ENCODE assay signal across 8 cellular contexts in the genomic region with DNA sequence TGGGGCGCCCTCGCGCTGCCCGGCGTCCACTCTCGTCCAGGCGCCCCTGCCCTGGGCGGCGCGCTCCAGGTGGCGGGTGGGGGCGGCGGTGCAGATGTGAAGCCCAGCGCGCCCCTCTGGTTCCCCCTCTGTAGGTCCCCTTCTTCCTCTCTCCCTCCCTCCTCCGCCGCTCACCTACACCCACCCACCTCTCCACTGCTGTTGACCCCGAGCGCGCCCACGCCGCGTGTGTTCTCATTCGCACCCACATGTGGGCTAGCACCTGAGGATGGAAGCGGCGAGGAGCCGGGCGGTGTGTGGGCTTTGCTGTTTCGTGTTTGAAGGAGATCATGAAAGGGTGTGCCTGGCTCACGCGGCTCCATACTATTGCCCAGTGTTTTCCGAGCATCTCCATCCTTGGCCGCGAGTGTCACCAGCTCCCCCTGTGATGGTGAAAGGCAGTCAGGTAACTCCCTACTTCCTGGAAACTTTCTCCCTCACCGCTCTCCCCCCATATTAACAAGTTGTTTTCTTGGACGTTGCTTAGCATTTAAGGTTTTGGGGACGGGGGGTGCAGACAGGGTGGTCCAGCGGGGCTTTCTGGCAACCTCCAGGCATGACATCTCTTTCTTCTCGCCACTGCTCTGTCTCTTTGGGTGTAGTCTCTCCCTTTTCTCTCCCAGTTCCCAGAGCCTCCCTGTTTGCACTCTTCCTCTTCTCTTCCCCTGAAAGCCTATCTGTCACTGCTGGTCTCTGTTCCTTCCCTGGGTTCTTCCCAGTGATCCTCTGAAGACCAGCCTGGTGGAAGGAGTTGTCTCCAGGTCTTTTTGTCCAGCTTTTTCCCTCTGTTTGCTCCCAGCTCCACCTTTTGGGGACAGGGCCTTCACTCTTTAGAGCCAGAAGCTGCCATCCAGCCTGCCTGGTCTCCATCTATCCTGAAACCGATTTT. TPM values are rescaled to one million over a fixed set of nuclear protein-coding genes. Genes with fewer than 3 reads are reported as not detected.
DNase-seq lines count a peak whose midpoint lies in the region; ATAC-seq and TF ChIP-seq lines count a peak whose summit lies in the region.

No MANE protein-coding gene starts in this region.

- DNase-seq in CD4-positive, alpha-beta memory T cell: no peak
- DNase-seq in NCI-H526 (lab: John Stamatoyannopoulos, UW) (peak; percentile 42 to 73), endodermal cell (peak; percentile 75), osteocyte (ENCODE audit: extremely low spot score, unreplicated experiment) (no peak), RKO (ENCODE audit: low spot score) (no peak), NCI-H2081 treated with DMSO at 0.1 percent for 48 hours (lab: John Stamatoyannopoulos, UW) (no peak), amniotic stem cell (lab: John Stamatoyannopoulos, UW) (no peak)

- no peaks in the 10 kb centered on the region for H3K36me3 Mint-ChIP-seq in CD4-positive, alpha-beta memory T cell
- H3K36me3 Mint-ChIP-seq in endodermal cell (ENCODE audit: low read depth): no peaks in the 10 kb centered on the region
- H3K36me3 Mint-ChIP-seq in osteocyte (ENCODE audit: unreplicated experiment): peaks cover 3% of the 10 kb centered on the region

- no peak for ATAC-seq in GM18520 (IDR thresholded peaks at IDR 0.05; ENCODE audit: unreplicated experiment)

- peaks cover 13 to 27% (median 20%) of the 10 kb centered on the region in 4 donors for H3K4me1 Mint-ChIP-seq in CD4-positive, alpha-beta memory T cell
- H3K4me1 Mint-ChIP-seq in endodermal cell: peaks cover 25% of the 10 kb centered on the region
- H3K4me1 Mint-ChIP-seq in osteocyte (ENCODE audit: unreplicated experiment): peaks cover 58% of the 10 kb centered on the region

- intact Hi-C loops in CD4-positive, alpha-beta memory T cell (cut with micrococcal nuclease): no loop called here

- peaks cover 47 to 52% of the 10 kb centered on the region in 2 donors for H3K27me3 Mint-ChIP-seq in CD4-positive, alpha-beta memory T cell
- H3K27me3 Mint-ChIP-seq in endodermal cell (ENCODE audit: insufficient read depth): peaks cover 62% of the 10 kb centered on the region
- peaks cover 3% of the 10 kb centered on the region for H3K27me3 Mint-ChIP-seq in osteocyte (ENCODE audit: unreplicated experiment)

- H3K27ac ChIP-seq in CD4-positive, alpha-beta memory T cell (ENCODE audit: low read depth, low read length): no peak overlapping the region
- no peak overlapping the region for H3K27ac ChIP-seq in endodermal cell (ENCODE audit: low read depth, low read length)

- no peaks in the 10 kb centered on the region for H3K9me3 ChIP-seq in CD4-positive, alpha-beta memory T cell (ENCODE audit: control insufficient read depth in 1 of 2, low read length in 2 of 2)
- H3K9me3 ChIP-seq in endodermal cell (ENCODE audit: control insufficient read depth, low read length): no peaks in the 10 kb centered on the region

- 14 to 65% methylated on average over 5 to 40 of the region's 40 CpGs for WGBS in endodermal cell (ENCODE audit: insufficient coverage in 1 of 2, insufficient read length in 1 of 2), 2 experiments

- H3K27ac Mint-ChIP-seq in CD4-positive, alpha-beta memory T cell: peak overlapping the region in 2 of 7 donors; percentile 10 to 62
- no peak overlapping the region for H3K27ac Mint-ChIP-seq in endodermal cell
- H3K27ac Mint-ChIP-seq in osteocyte (ENCODE audit: unreplicated experiment): peak overlapping the region; percentile 88

- CTCF ChIA-PET in CD4-positive, alpha-beta memory T cell (lab: Charles Lee; ENCODE audit: partially characterized antibody): no interaction called here

- peaks cover 37% of the 10 kb centered on the region for H3K27me3 ChIP-seq in CD4-positive, alpha-beta memory T cell (ENCODE audit: insufficient read depth, low read length)
- H3K27me3 ChIP-seq in endodermal cell (ENCODE audit: control insufficient read depth, insufficient read depth, low read length, poor library complexity, severe bottlenecking): peaks cover 70% of the 10 kb centered on the region

- H3K4me3 ChIP-seq in CD4-positive, alpha-beta memory T cell (ENCODE audit: low read length in 2 of 2): no peak overlapping the region
- H3K4me3 ChIP-seq in endodermal cell (ENCODE audit: low read length): peak overlapping the region; percentile 60

- no peaks in the 10 kb centered on the region for H3K36me3 ChIP-seq in CD4-positive, alpha-beta memory T cell (ENCODE audit: insufficient read depth, low read length)
- H3K36me3 ChIP-seq in endodermal cell (ENCODE audit: control insufficient read depth, insufficient read depth, low read length): no peaks in the 10 kb centered on the region

- H3K9me3 Mint-ChIP-seq in CD4-positive, alpha-beta memory T cell: peaks cover 0 to 1% (median 0%) of the 10 kb centered on the region in 8 donors
- no peaks in the 10 kb centered on the region for H3K9me3 Mint-ChIP-seq in endodermal cell
- H3K9me3 Mint-ChIP-seq in osteocyte (ENCODE audit: unreplicated experiment): no peaks in the 10 kb centered on the region

- TF ChIP-seq CTCF in endodermal cell (conservative IDR thresholded peaks at IDR 0.05) (peak; percentile 28), osteocyte (IDR thresholded peaks at IDR 0.05) (no peak)

- POLR2A ChIA-PET in CD4-positive, alpha-beta memory T cell (lab: Charles Lee; ENCODE audit: partially characterized antibody): interaction anchor here (0.6 kb wide), 1 partner anchor 9 kb away, joined by 4 read pairs; no protein-coding TSS in a partner anchor

- no peak overlapping the region for H3K9ac ChIP-seq in endodermal cell (ENCODE audit: extremely low read depth, low read length, poor library complexity, severe bottlenecking)

- H3K4me1 ChIP-seq in CD4-positive, alpha-beta memory T cell (ENCODE audit: insufficient read depth, low read length): peaks cover 6% of the 10 kb centered on the region
- H3K4me1 ChIP-seq in endodermal cell (ENCODE audit: control insufficient read depth, insufficient read depth, low read length): no peaks in the 10 kb centered on the region

- H3K4me3 Mint-ChIP-seq in CD4-positive, alpha-beta memory T cell: peak overlapping the region; percentile 58 to 84 (median 69)
- peak overlapping the region; percentile 68 for H3K4me3 Mint-ChIP-seq in endodermal cell
- H3K4me3 Mint-ChIP-seq in osteocyte (ENCODE audit: unreplicated experiment): peak overlapping the region; percentile 98

RNA-seq across cellular contexts. Expression of gene CACNA1C, which starts 1.6 kb away (rescaled TPM):
- total RNA-seq in CD4-positive, alpha-beta memory T cell: under 1 TPM; 0.06 to 0.08 TPM
- polyA plus RNA-seq in CD4-positive, alpha-beta memory T cell: under 1 TPM; 0.05 to 0.21 TPM
- total RNA-seq in endodermal cell: 1 to 10 TPM in 1 of 2 donors, under 1 TPM in 1; 0.86 to 6.3 TPM
- polyA plus RNA-seq in endodermal cell (2013, experiment 1 of 2): 1.3 TPM
- 2.6 TPM for polyA plus RNA-seq in endodermal cell (2013, experiment 2 of 2)
- 59.1 and 67.4 TPM in 2 replicates for total RNA-seq in osteocyte

RNA-seq across cellular contexts. Expression of gene DCP1B, which starts 50.1 kb away (rescaled TPM):
- total RNA-seq in CD4-positive, alpha-beta memory T cell: 10 to 100 TPM; 25.5 to 26.9 TPM
- polyA plus RNA-seq in CD4-positive, alpha-beta memory T cell: 10 to 100 TPM; 16.2 to 29.2 TPM
- total RNA-seq in endodermal cell (10 to 100 TPM; 18.3 to 35.4 TPM), osteocyte (12.5 and 14.4 TPM in 2 replicates)
- 26.9 TPM for polyA plus RNA-seq in endodermal cell (2013, experiment 1 of 2)
- 25.0 TPM for polyA plus RNA-seq in endodermal cell (2013, experiment 2 of 2)

Comparison
In these comparisons a context has a peak if more than half of its experiments do, and no peak if none do; other contexts are left out.
1. DNase-seq: peak in NCI-H526 (2 of 2) and endodermal cell (single experiment); none in CD4-positive, alpha-beta memory T cell (0 of 5), osteocyte (single experiment), RKO (single experiment), NCI-H2081 treated with DMSO at 0.1 percent for 48 hours (single experiment) and amniotic stem cell (single experiment).
2. Peak in every context shown above with its lines, with median percentiles within 50 percentile points of each other: H3K4me3 Mint-ChIP-seq.